ENCODE assay signal across 9 cellular contexts in genomic region chrX:46757593-46757992, GRCh38. TPM values are rescaled to one million over a fixed set of nuclear protein-coding genes. Genes with fewer than 3 reads are reported as not detected.
A peak's percentile ranks its signal among the peaks of the same experiment; 100 is the strongest.
DNase-seq lines count a peak whose midpoint lies in the region; ATAC-seq and TF ChIP-seq lines count a peak whose summit lies in the region.
"Had no signal": no experiment of that assay in that cellular context is flagged by ENCODE, and none has a peak within 500 bp of the region (broad histone marks: within the 10 kb centered on the region; RNA-seq: fewer than 3 reads in every experiment).

No MANE protein-coding gene starts in this region.

- peaks cover 6% of the 10 kb centered on the region for H3K36me3 Mint-ChIP-seq in endodermal cell (ENCODE audit: low read depth)

- H3K9ac ChIP-seq in endodermal cell (ENCODE audit: extremely low read depth, low read length, poor library complexity, severe bottlenecking): no peak overlapping the region

- peak overlapping the region; percentile 44 for H3K27ac Mint-ChIP-seq in endodermal cell

- peaks cover 61% of the 10 kb centered on the region for H3K9me3 Mint-ChIP-seq in endodermal cell

- intact Hi-C loops in gastrocnemius medialis (cut with DNase I; ENCODE audit: low total_unique reads): loop anchor here (5.0 kb wide), 1 partner anchor 335 kb away; no protein-coding TSS in a partner anchor

- H3K27me3 Mint-ChIP-seq in endodermal cell (ENCODE audit: insufficient read depth): no peaks in the 10 kb centered on the region

- TF ChIP-seq CTCF in GM12875 (IDR thresholded peaks at IDR 0.05; ENCODE audit: borderline replicate concordance, insufficient read depth, low read depth, low read length) (no peak), endodermal cell (conservative IDR thresholded peaks at IDR 0.05) (no peak), gastrocnemius medialis (IDR thresholded peaks at IDR 0.05 in 4 of 5, conservative IDR thresholded peaks at IDR 0.05 in 1 of 5) (no peak)

- H3K27ac ChIP-seq in endodermal cell (ENCODE audit: low read depth, low read length) (no peak overlapping the region), gastrocnemius medialis (peak overlapping the region in 3 of 4 donors; percentile 61 to 79 (median 67))

- H3K27me3 ChIP-seq in endodermal cell (ENCODE audit: control insufficient read depth, insufficient read depth, low read length, poor library complexity, severe bottlenecking): no peaks in the 10 kb centered on the region
- H3K27me3 ChIP-seq in gastrocnemius medialis: no peaks in the 10 kb centered on the region
- H3K27me3 ChIP-seq: pancreas had no signal

- DNase-seq in RKO (ENCODE audit: low spot score) (peak; percentile 69), endodermal cell (no peak), gastrocnemius medialis (no peak), NCI-H524 (lab: John Stamatoyannopoulos, UW) (no peak), H4 (ENCODE audit: low spot score) (no peak)

- H3K4me3 Mint-ChIP-seq in endodermal cell: peak overlapping the region; percentile 79

- H3K4me3 ChIP-seq in GM12875 (ENCODE audit: low read depth, low read length) (peak overlapping the region; percentile 81), endodermal cell (ENCODE audit: low read length) (peak overlapping the region; percentile 88), gastrocnemius medialis (peak overlapping the region in 1 of 4 donors; percentile 61)
- H3K4me3 ChIP-seq: K562 had no signal

- H3K9me3 ChIP-seq in endodermal cell (ENCODE audit: control insufficient read depth, low read length) (no peaks in the 10 kb centered on the region), gastrocnemius medialis (no peaks in the 10 kb centered on the region)
- H3K9me3 ChIP-seq: pancreas had no signal

- H3K36me3 ChIP-seq in endodermal cell (ENCODE audit: control insufficient read depth, insufficient read depth, low read length): no peaks in the 10 kb centered on the region
- no peaks in the 10 kb centered on the region for H3K36me3 ChIP-seq in gastrocnemius medialis
- H3K36me3 ChIP-seq: pancreas had no signal

- in situ Hi-C loops in gastrocnemius medialis (cut with MboI; ENCODE audit: low sequenced_read_pairs in 4 of 4): loop anchor here in 2 of 4 donors (25.0 kb wide), 1 partner anchor 280 kb away; no protein-coding TSS in a partner anchor

- no peaks in the 10 kb centered on the region for H3K4me1 ChIP-seq in endodermal cell (ENCODE audit: control insufficient read depth, insufficient read depth, low read length)
- H3K4me1 ChIP-seq in gastrocnemius medialis: peaks cover 0 to 4% of the 10 kb centered on the region in 2 donors
- H3K4me1 ChIP-seq: pancreas had no signal

- 35 to 80% methylated on average over 1 to 7 of the region's 8 CpGs for WGBS in endodermal cell (ENCODE audit: insufficient coverage in 1 of 2, insufficient read length in 1 of 2), 2 experiments

- TF ChIP-seq POLR2A in gastrocnemius medialis (IDR thresholded peaks at IDR 0.05): no peak

- ATAC-seq in gastrocnemius medialis: no peak
- ATAC-seq in HG02763 (IDR thresholded peaks at IDR 0.05; ENCODE audit: unreplicated experiment): no peak
- ATAC-seq: K562 had no signal

- peaks cover 12% of the 10 kb centered on the region for H3K4me1 Mint-ChIP-seq in endodermal cell

RNA-seq across cellular contexts. Expression of gene SLC9A7, which starts 1.3 kb away (rescaled TPM):
- total RNA-seq in endodermal cell (10 to 100 TPM; 23.7 to 25.3 TPM), gastrocnemius medialis (10 to 100 TPM; 13.3 to 27.4 (median 20.0) TPM)
- polyA plus RNA-seq in endodermal cell (2013, experiment 1 of 2): 1.8 TPM
- 2.2 TPM for polyA plus RNA-seq in endodermal cell (2013, experiment 2 of 2)
- 4.2 and 5.9 TPM in 2 replicates for total RNA-seq in H4 (2014; rRNA removed; shearing (Covaris generic))
